16 cellular contexts compared by ENCODE assay signal in the genomic region with DNA sequence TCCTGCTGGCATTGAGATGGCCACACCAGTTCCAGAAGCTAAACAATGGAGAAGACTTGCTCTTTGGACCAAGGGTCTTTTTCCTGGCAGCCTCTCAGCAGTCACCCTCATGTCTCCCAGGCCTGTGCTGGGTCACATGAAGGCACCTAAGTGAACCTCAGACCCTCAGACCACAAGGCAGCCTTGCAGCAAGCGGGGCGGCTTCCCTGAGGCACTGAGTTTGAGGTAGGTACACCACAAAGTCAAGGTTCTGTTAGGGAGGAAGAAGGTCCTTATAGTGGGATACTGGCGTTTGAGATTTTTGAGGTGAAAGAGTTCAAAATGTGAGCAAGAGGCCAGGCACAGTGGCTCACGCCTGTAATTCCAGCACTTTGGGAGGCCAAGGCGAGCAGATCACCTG. TPM values are rescaled to one million over a fixed set of nuclear protein-coding genes. Genes with fewer than 3 reads are reported as not detected.
DNase-seq lines count a peak whose midpoint lies in the region; ATAC-seq lines count a peak whose summit lies in the region.
"Had no signal": no experiment of that assay in that cellular context is flagged by ENCODE, and none has a peak within 500 bp of the region (broad histone marks: within the 10 kb centered on the region; RNA-seq: fewer than 3 reads in every experiment).

No MANE protein-coding gene starts in this region.

- H3K4me3 ChIP-seq in right cardiac atrium (ENCODE audit: low read length), result no peak overlapping the region
- H3K4me3 ChIP-seq: GM23248 had no signal

- no peaks in the 10 kb centered on the region for H3K4me1 ChIP-seq in right cardiac atrium (ENCODE audit: control insufficient read depth, insufficient read depth, low read length)

- H3K9me3 ChIP-seq in right cardiac atrium (ENCODE audit: control insufficient read depth, low read length), result no peaks in the 10 kb centered on the region

- ATAC-seq in right cardiac atrium (no peak), GM19452 (IDR thresholded peaks at IDR 0.05; ENCODE audit: unreplicated experiment) (no peak), HG02610 (IDR thresholded peaks at IDR 0.05; ENCODE audit: unreplicated experiment) (no peak)

- intact Hi-C loops in cardiac septum (cut with DNase I), result no loop called here
- intact Hi-C loops in right cardiac atrium (cut with DNase I), result no loop called here
- intact Hi-C loops in posterior vena cava (cut with DNase I), result loop anchor here in 1 of 2 donors (5.0 kb wide), 1 partner anchor 258 kb away; a partner anchor contains a TSS

- DNase-seq in cardiac septum (ENCODE audit: low spot score) (peak; percentile 67), right cardiac atrium (no peak), HuH-7 (ENCODE audit: low spot score) (peak; percentile 4), posterior vena cava (ENCODE audit: low spot score) (peak; percentile 22), HuH-7.5 (ENCODE audit: low spot score) (no peak)
- DNase-seq: C1 segment of cervical spinal cord; Calu3; CD4-positive, alpha-beta memory T cell; COR-L47; DMS153; DND-41; GM23248; HCEC 1CT had no signal

- H3K27me3 ChIP-seq in right cardiac atrium (ENCODE audit: control insufficient read depth, insufficient read depth), result no peaks in the 10 kb centered on the region

- WGBS in right cardiac atrium, result 96% methylated on average over 5 of the region's 5 CpGs

- no peak overlapping the region for H3K27ac ChIP-seq in right cardiac atrium (ENCODE audit: low read length)
- H3K27ac ChIP-seq: 22Rv1, GM23248 had no signal

RNA-seq across cellular contexts. Expression of a gene that starts 8.5 kb away (rescaled TPM):
- 2.9 TPM for total RNA-seq in cardiac septum
- 1 to 10 TPM; 1.7 to 3.9 (median 2.0) TPM for total RNA-seq in right cardiac atrium
- 1.9 TPM for polyA plus RNA-seq in right cardiac atrium
- 1 to 10 TPM; 3.3 to 3.7 TPM for total RNA-seq in posterior vena cava
- polyA plus RNA-seq: CD4-positive, alpha-beta memory T cell had no signal

RNA-seq across cellular contexts. Expression of a gene that starts 22.2 kb away (rescaled TPM):
- total RNA-seq in cardiac septum (110 TPM), right cardiac atrium (10 to 100 TPM; 73.1 to 88.4 (median 80.2) TPM), posterior vena cava (10 to 100 TPM; 26.4 to 29.4 TPM)
- 53.3 TPM for polyA plus RNA-seq in right cardiac atrium

Comparison
In these comparisons a context has a peak if more than half of its experiments do, and no peak if none do; other contexts are left out.
1. DNase-seq: peak in cardiac septum (single experiment), HuH-7 (single experiment) and posterior vena cava (single experiment); none in right cardiac atrium (0 of 3) and HuH-7.5 (single experiment).